ENCODE assay signal across 29 cellular contexts in the genomic region with DNA sequence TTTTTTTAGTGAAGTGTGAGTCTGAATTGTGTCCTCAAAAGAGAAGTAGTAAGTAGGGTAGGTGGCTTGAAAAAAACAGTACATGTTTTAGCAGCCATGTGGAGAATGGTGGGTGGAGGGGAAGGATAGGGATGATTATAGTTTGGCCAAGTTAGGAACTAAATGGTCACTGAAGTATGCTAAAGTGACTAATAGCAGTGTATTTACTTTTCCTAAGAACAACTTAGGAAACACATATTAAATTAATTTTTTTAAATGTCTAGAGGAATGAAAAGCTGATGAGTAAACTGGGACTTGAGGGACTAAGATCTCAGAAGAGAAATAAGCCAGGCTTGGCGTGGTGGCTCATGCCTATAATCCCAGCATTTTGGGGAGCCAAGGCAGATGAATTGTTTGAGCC.
"Had no signal": no experiment of that assay in that cellular context is flagged by ENCODE, and none has a peak within 500 bp of the region (broad histone marks: within the 10 kb centered on the region; RNA-seq: fewer than 3 reads in every experiment).

No MANE protein-coding gene starts in this region.

- H3K36me3 ChIP-seq: adrenal gland, ascending aorta, breast epithelium, colonic mucosa, esophagus muscularis mucosa, neutrophil, ovary, suprapubic skin, tibial nerve had no signal

- H3K27ac Mint-ChIP-seq: activated naive CD8-positive, alpha-beta T cell; natural killer cell treated with Interleukin-12 subunit alpha and Interleukin-12 subunit beta and Interleukin-15 and Interleukin-18, amount 100 ng/mL, for 72 hours; stimulated activated effector memory CD8-positive, alpha-beta T cell treated with anti-CD3 and anti-CD28 coated beads, Interleukin-12 subunit alpha, Interleukin-12 subunit beta, amount 100 ng/mL, for 72 hours; stimulated activated naive CD8-positive, alpha-beta T cell treated with anti-CD3 and anti-CD28 coated beads, Interleukin-15, amount 100 ng/mL, for 72 hours; T-cell; T-helper 2 cell treated with Interferon-gamma antibody and Interleukin-4, amounts not matched to agents 5 μg/mL and 100 μg/mL, for 36 hours had no signal

- H3K4me3 ChIP-seq: adrenal gland, ascending aorta, breast epithelium, colonic mucosa, esophagus muscularis mucosa, ovary, psoas muscle, suprapubic skin, tibial nerve had no signal

- DNase-seq: activated CD4-positive, alpha-beta T cell treated with anti-CD3 and anti-CD28 coated beads, Interleukin-2, amount 50 U/mL, for 4 hours; activated CD8-positive, alpha-beta memory T cell treated with anti-CD3 and anti-CD28 coated beads for 24 hours; activated CD8-positive, alpha-beta memory T cell treated with anti-CD3 and anti-CD28 coated beads, Interleukin-2, amount 50 U/mL, for 4 hours; activated naive CD4-positive, alpha-beta T cell; activated T-cell treated with anti-CD3 and anti-CD28 coated beads, Interleukin-2, amount 50 U/mL, for 4 hours; adrenal gland; colonic mucosa; glutamatergic neuron; hypothalamus; left cardiac atrium; ovary; psoas muscle; right cardiac atrium; stimulated activated CD4-positive, alpha-beta T cell treated with anti-CD3 and anti-CD28 coated beads, Interleukin-12 subunit alpha, Interleukin-12 subunit beta, amount 100 ng/mL, for 4 hours; stimulated activated naive CD8-positive, alpha-beta T cell treated with anti-CD3 and anti-CD28 coated beads, Interleukin-15, amount 100 ng/mL, for 72 hours; T-cell had no signal

- H3K27me3 Mint-ChIP-seq: activated naive CD8-positive, alpha-beta T cell; natural killer cell treated with Interleukin-12 subunit alpha and Interleukin-12 subunit beta and Interleukin-15 and Interleukin-18, amount 100 ng/mL, for 72 hours; stimulated activated naive CD8-positive, alpha-beta T cell treated with anti-CD3 and anti-CD28 coated beads, Interleukin-15, amount 100 ng/mL, for 72 hours had no signal

- H3K36me3 Mint-ChIP-seq: activated naive CD8-positive, alpha-beta T cell; stimulated activated effector memory CD8-positive, alpha-beta T cell treated with anti-CD3 and anti-CD28 coated beads, Interleukin-12 subunit alpha, Interleukin-12 subunit beta, amount 100 ng/mL, for 72 hours; T-cell had no signal

- H3K4me1 Mint-ChIP-seq: stimulated activated effector memory CD8-positive, alpha-beta T cell treated with anti-CD3 and anti-CD28 coated beads, Interleukin-12 subunit alpha, Interleukin-12 subunit beta, amount 100 ng/mL, for 72 hours; stimulated activated naive CD8-positive, alpha-beta T cell treated with anti-CD3 and anti-CD28 coated beads, Interleukin-15, amount 100 ng/mL, for 72 hours; T-cell had no signal

- FAIRE-seq: frontal cortex, islet of Langerhans, urothelium cell line had no signal

- H3K9me3 ChIP-seq: adrenal gland, ascending aorta, colonic mucosa, esophagus muscularis mucosa, neutrophil, ovary, psoas muscle, suprapubic skin had no signal

- H3K4me3 Mint-ChIP-seq: activated naive CD8-positive, alpha-beta T cell; activated T-cell treated with anti-CD3 and anti-CD28 coated beads, Interleukin-2, amount 50 U/mL, for 4 hours; natural killer cell treated with Interleukin-12 subunit alpha and Interleukin-12 subunit beta and Interleukin-15 and Interleukin-18, amount 100 ng/mL, for 72 hours; stimulated activated effector memory CD8-positive, alpha-beta T cell treated with anti-CD3 and anti-CD28 coated beads, Interleukin-12 subunit alpha, Interleukin-12 subunit beta, amount 100 ng/mL, for 72 hours; stimulated activated naive CD8-positive, alpha-beta T cell treated with anti-CD3 and anti-CD28 coated beads, Interleukin-15, amount 100 ng/mL, for 72 hours; T-cell; T-helper 2 cell treated with Interferon-gamma antibody and Interleukin-4, amounts not matched to agents 5 μg/mL and 100 μg/mL, for 36 hours had no signal

- H3K4me1 ChIP-seq: ascending aorta, breast epithelium, colonic mucosa, esophagus muscularis mucosa, psoas muscle, suprapubic skin had no signal

- H3K27me3 ChIP-seq: adrenal gland, ascending aorta, breast epithelium, colonic mucosa, esophagus muscularis mucosa, neutrophil, ovary, suprapubic skin, tibial nerve had no signal

- H3K27ac ChIP-seq: adrenal gland, ascending aorta, breast epithelium, colonic mucosa, esophagus muscularis mucosa, neutrophil, ovary, psoas muscle, suprapubic skin, tibial nerve had no signal
